ENCODE assay signal across 21 cellular contexts in genomic region chr2:192655916-192656315, GRCh38.
"Had no signal": no experiment of that assay in that cellular context is flagged by ENCODE, and none has a peak within 500 bp of the region (broad histone marks: within the 10 kb centered on the region; RNA-seq: fewer than 3 reads in every experiment).

No MANE protein-coding gene starts in this region.

- H3K27me3 ChIP-seq: esophagus muscularis mucosa, gastrocnemius medialis, pancreas, uterus had no signal

- H3K9me3 ChIP-seq: esophagus muscularis mucosa, gastrocnemius medialis, pancreas, uterus had no signal

- ATAC-seq: activated T-cell treated with anti-CD3 and anti-CD28 coated beads, Interleukin-2, amount 50 U/mL, for 72 hours; gastrocnemius medialis; left cardiac atrium; natural killer cell treated with Interleukin-12 subunit alpha and Interleukin-12 subunit beta and Interleukin-15 and Interleukin-18, amount 100 ng/mL, for 72 hours; pancreas; right cardiac atrium; stimulated activated memory B cell treated with anti-CD40 and anti-IgM and Interleukin-4, amounts not matched to agents 10 μg/mL and 1 μg/mL and 100 μg/mL, for 72 hours had no signal

- H3K27ac ChIP-seq: coronary artery, esophagus muscularis mucosa, gastrocnemius medialis, pancreas, uterus had no signal

- H3K4me1 ChIP-seq: esophagus muscularis mucosa, gastrocnemius medialis, pancreas, uterus had no signal

- DNase-seq: activated CD4-positive, alpha-beta memory T cell treated with anti-CD3 and anti-CD28 coated beads, Interleukin-2, amount 10 ng/mL, durations not matched to agents 7 days and 5 days; activated CD4-positive, alpha-beta T cell treated with anti-CD3 and anti-CD28 coated beads for 48 hours; activated effector memory CD4-positive, alpha-beta T cell treated with Interleukin-2 at 50 U/mL for 16 hours; activated naive CD4-positive, alpha-beta T cell treated with anti-CD3 and anti-CD28 coated beads for 36 hours; activated T-cell treated with anti-CD3 and anti-CD28 coated beads, Interleukin-2, amount 50 U/mL, for 72 hours; amygdala; cerebellar nuclear complex; gastrocnemius medialis; hippocampal formation; left cardiac atrium; pancreas; right cardiac atrium; small intestine; stimulated activated CD4-positive, alpha-beta T cell treated with anti-CD3 and anti-CD28 coated beads, Interleukin-15, amount 100 ng/mL, for 24 hours; T1000; trophoblast cell; uterus had no signal

- H3K36me3 ChIP-seq: esophagus muscularis mucosa, gastrocnemius medialis, pancreas, uterus had no signal

- H3K4me3 ChIP-seq: coronary artery, esophagus muscularis mucosa, gastrocnemius medialis, pancreas, uterus had no signal
